In the genomic region with DNA sequence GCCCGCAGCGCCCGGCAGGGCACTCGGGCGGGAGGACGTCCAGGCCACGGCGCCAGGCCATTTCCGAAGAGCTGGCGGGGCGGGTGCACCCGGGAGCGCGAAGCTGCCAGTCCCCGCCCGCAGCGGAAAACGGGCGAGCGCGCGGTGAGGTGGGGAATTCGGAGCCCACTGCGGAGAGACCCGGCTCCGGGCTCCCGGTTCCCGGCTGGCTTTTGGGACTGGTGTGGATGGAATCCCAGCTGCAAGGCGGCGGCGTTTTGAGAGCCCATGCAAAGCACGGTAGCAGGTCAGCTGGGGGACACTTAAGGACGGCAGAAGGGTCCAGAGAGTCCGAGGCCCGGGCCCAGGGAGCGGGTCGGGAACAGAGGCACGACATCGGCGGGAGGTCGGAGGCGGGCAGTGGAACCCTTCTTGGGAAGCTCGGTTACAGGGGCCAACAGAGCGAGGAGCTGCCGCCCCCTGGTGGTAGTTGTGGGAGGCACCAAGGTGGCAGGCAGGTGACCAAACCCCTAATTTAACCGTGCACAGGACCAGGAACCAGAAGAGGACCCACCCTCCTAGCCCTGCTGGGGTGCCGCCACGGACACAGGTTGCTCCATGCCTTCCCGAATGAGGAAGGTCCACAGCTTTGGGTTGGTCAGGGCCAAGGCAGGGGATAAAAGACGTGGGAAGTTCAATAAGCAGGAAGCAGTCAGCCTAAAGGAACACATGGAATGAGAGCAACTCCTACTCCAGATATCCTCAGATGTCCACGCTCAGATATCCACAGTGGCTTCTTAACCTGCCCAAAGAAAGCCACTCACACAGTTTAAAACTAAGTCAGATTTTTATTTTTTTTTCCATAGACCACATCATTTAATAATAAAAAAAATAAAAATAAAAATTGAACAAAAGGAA, we compare ENCODE assay signal across 8 cellular contexts. TPM values are rescaled to one million over a fixed set of nuclear protein-coding genes. Genes with fewer than 3 reads are reported as not detected.
DNase-seq lines count a peak whose midpoint lies in the region; ATAC-seq and TF ChIP-seq lines count a peak whose summit lies in the region.

No MANE protein-coding gene starts in this region.

- peak; percentile 56 for ATAC-seq in GM21526 (IDR thresholded peaks at IDR 0.05; ENCODE audit: low FRiP score, unreplicated experiment)

- H3K4me1 Mint-ChIP-seq in CD14-positive monocyte (peaks cover 20% of the 10 kb centered on the region), neural crest cell (peaks cover 20% of the 10 kb centered on the region)

- H3K9me3 Mint-ChIP-seq in CD14-positive monocyte (peaks cover 0 to 3% (median 0%) of the 10 kb centered on the region in 7 donors), neural crest cell (no peaks in the 10 kb centered on the region)

- H3K4me3 Mint-ChIP-seq in CD14-positive monocyte (peak overlapping the region; percentile 90 to 93), neural crest cell (peak overlapping the region; percentile 96)

- H3K27me3 Mint-ChIP-seq in CD14-positive monocyte (ENCODE audit: low read depth in 3 of 3) (peaks cover 10 to 14% (median 14%) of the 10 kb centered on the region in 3 donors), neural crest cell (ENCODE audit: low read depth) (peaks cover 5% of the 10 kb centered on the region)

- H3K27ac Mint-ChIP-seq in CD14-positive monocyte, result peak overlapping the region in 2 of 7 donors; percentile 11 to 68
- H3K27ac Mint-ChIP-seq in neural crest cell (ENCODE audit: unreplicated experiment), result peak overlapping the region; percentile 87

- peaks cover 38 to 42% of the 10 kb centered on the region in 2 donors for H3K36me3 Mint-ChIP-seq in CD14-positive monocyte
- H3K36me3 Mint-ChIP-seq in neural crest cell (ENCODE audit: low read depth), result peaks cover 8% of the 10 kb centered on the region

- DNase-seq in CD14-positive monocyte (ENCODE audit: low spot score) (peak; percentile 77), activated T-cell treated with anti-CD3 and anti-CD28 coated beads for 48 hours (ENCODE audit: low read depth) (peak; percentile 85), fibroblast of pulmonary artery (ENCODE audit: low read depth) (peak; percentile 86), neural crest cell (ENCODE audit: low read depth, low spot score) (peak; percentile 96), substantia nigra (lab: John Stamatoyannopoulos, UW) (no peak), DMS79 (lab: John Stamatoyannopoulos, UW) (no peak)
- peak; percentile 76 for DNase-seq in Jurkat, Clone E6-1 (ENCODE audit: low read depth, low spot score)

- TF ChIP-seq CTCF in CD14-positive monocyte (IDR thresholded peaks at IDR 0.05), result peak; percentile 97
- peak; percentile 87 for TF ChIP-seq CTCF in fibroblast of pulmonary artery (IDR thresholded peaks at IDR 0.05; ENCODE audit: low read length, missing control alignments)
- TF ChIP-seq CTCF in neural crest cell (conservative IDR thresholded peaks at IDR 0.05), result peak; percentile 97

- H3K4me3 ChIP-seq in Jurkat, Clone E6-1 (ENCODE audit: low read length), result peak overlapping the region; percentile 58
- H3K4me3 ChIP-seq in fibroblast of pulmonary artery (replicated peaks; ENCODE audit: low read depth, low read length), result peak overlapping the region; percentile 55

- H3K27ac ChIP-seq in substantia nigra (ENCODE audit: low read depth, low read length, poor library complexity, severe bottlenecking), result peak overlapping the region; percentile 49

- intact Hi-C loops in CD14-positive monocyte (cut with micrococcal nuclease), result loop anchor here in 1 of 2 donors (1.0 kb wide), 1 partner anchor 72 kb away; no protein-coding TSS in a partner anchor

RNA-seq across cellular contexts. Expression of a gene that starts 0.7 kb away (rescaled TPM):
- under 1 TPM in 1 of 2 donors, not detected in 1; 0.14 TPM for polyA plus RNA-seq in CD14-positive monocyte
- 12.6 TPM for polyA plus RNA-seq in Jurkat, Clone E6-1 (2012; ENCODE audit: insufficient read depth, insufficient read length)
- 33.7 and 37.2 TPM in 2 replicates for total RNA-seq in neural crest cell

RNA-seq across cellular contexts. Expression of a gene that starts 16.0 kb away (rescaled TPM):
- not detected for polyA plus RNA-seq in CD14-positive monocyte
- polyA plus RNA-seq in Jurkat, Clone E6-1 (2012; ENCODE audit: insufficient read depth, insufficient read length), result not detected
- total RNA-seq in neural crest cell, result not detected in 2 replicates

RNA-seq across cellular contexts. Expression of a gene that starts 23.3 kb away (rescaled TPM):
- 10 to 100 TPM; 57.6 to 61.8 TPM for polyA plus RNA-seq in CD14-positive monocyte
- 319 TPM for polyA plus RNA-seq in Jurkat, Clone E6-1 (2012; ENCODE audit: insufficient read depth, insufficient read length)
- 199 and 215 TPM in 2 replicates for total RNA-seq in neural crest cell

RNA-seq across cellular contexts. Expression of a gene that starts 36.9 kb away (rescaled TPM):
- 1 to 10 TPM; 2.8 to 5.4 TPM for polyA plus RNA-seq in CD14-positive monocyte
- 217 TPM for polyA plus RNA-seq in Jurkat, Clone E6-1 (2012; ENCODE audit: insufficient read depth, insufficient read length)
- total RNA-seq in neural crest cell, result 350 and 352 TPM in 2 replicates

RNA-seq across cellular contexts. Expression of a gene that starts 37.3 kb away (rescaled TPM):
- 100 to 1,000 TPM; 106 to 110 TPM for polyA plus RNA-seq in CD14-positive monocyte
- polyA plus RNA-seq in Jurkat, Clone E6-1 (2012; ENCODE audit: insufficient read depth, insufficient read length), result 113 TPM
- total RNA-seq in neural crest cell, result 46.1 and 48.6 TPM in 2 replicates

Comparison
In these comparisons a context has a peak if more than half of its experiments do, and no peak if none do; other contexts are left out.
1. DNase-seq: peak in CD14-positive monocyte (single experiment), Jurkat, Clone E6-1 (single experiment), activated T-cell treated with anti-CD3 and anti-CD28 coated beads for 48 hours (single experiment), fibroblast of pulmonary artery (single experiment) and neural crest cell (single experiment); none in substantia nigra (0 of 49) and DMS79 (single experiment).
2. Peak in every context shown above with its lines, with median percentiles within 50 percentile points of each other: CTCF ChIP-seq.